ENCODE assay signal across 23 cellular contexts in the genomic region with DNA sequence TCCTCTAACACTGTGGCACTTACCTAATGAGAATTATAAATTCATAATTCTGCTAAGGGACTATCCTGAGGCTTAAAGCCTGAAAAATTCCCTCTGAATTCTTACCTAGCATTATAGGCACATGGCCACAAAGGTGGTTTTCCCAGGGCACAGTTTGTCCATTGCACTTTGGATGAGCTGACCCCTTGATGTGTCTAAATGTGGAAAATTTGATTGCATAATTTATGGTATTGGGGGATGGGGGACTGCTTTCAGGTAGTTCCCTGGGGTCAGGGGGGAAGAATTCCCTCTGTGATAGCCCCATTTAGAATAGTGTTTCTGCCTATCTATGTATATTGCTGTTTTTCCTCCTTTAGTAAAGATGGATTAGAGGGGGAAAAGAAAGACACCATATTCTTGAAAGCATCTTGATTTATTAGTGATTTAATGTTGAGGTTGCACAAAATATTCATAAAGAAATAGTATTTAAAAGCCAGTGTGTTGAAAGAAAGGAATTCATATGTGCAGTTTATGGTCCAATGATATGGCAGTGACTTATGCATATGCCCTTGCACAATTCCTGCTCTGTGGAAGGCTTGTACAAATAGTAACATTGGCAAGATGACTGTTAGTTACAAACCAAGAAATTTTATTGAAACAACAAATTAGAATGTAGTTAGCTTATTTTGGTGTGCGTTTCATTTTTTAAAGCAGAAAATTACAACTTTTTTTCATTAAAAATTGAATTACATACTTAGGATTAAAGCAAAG. TPM values are rescaled to one million over a fixed set of nuclear protein-coding genes. Genes with fewer than 3 reads are reported as not detected.
A peak's percentile ranks its signal among the peaks of the same experiment; 100 is the strongest.
DNase-seq lines count a peak whose midpoint lies in the region; ATAC-seq and TF ChIP-seq lines count a peak whose summit lies in the region.
"Had no signal": no experiment of that assay in that cellular context is flagged by ENCODE, and none has a peak within 500 bp of the region (broad histone marks: within the 10 kb centered on the region; RNA-seq: fewer than 3 reads in every experiment).

No MANE protein-coding gene starts in this region.

- TF ChIP-seq CTCF in RWPE2 (IDR thresholded peaks at IDR 0.05; ENCODE audit: poor library complexity, severe bottlenecking) (no peak), fibroblast of the aortic adventitia (IDR thresholded peaks at IDR 0.05; ENCODE audit: insufficient read depth, low read length) (no peak), spleen (IDR thresholded peaks at IDR 0.05 in 8 of 11, conservative IDR thresholded peaks at IDR 0.05 in 3 of 11) (no peak)

- H3K4me1 ChIP-seq in RWPE2 (ENCODE audit: insufficient read depth, poor library complexity, severe bottlenecking) = peaks cover 17% of the 10 kb centered on the region
- peaks cover 0 to 35% (median 13%) of the 10 kb centered on the region in 6 donors for H3K4me1 ChIP-seq in spleen

- TF ChIP-seq POLR2A in spleen (IDR thresholded peaks at IDR 0.05) = no peak

- H3K27me3 ChIP-seq in RWPE2 (ENCODE audit: insufficient read depth, poor library complexity, severe bottlenecking) (no peaks in the 10 kb centered on the region), spleen (replicated peaks in 1 of 7) (no peaks in the 10 kb centered on the region)
- H3K27me3 ChIP-seq: tibial artery had no signal

- DNase-seq in RWPE2 (ENCODE audit: low spot score) (no peak), fibroblast of the aortic adventitia (ENCODE audit: low read depth) (peak; percentile 66), renal cortical epithelial cell (ENCODE audit: low read depth) (peak; percentile 20), putamen (ENCODE audit: low spot score) (no peak), spleen (no peak)
- DNase-seq: activated CD4-positive, alpha-beta memory T cell treated with anti-CD3 and anti-CD28 coated beads for 36 hours; activated gamma-delta T cell treated with Interleukin-2 at 50 U/mL for 16 hours; amniotic stem cell; CD4-positive, alpha-beta memory T cell; DMS53; naive thymus-derived CD8-positive, alpha-beta T cell; NCI-H146; NCI-H2171 treated with DMSO at 0.1 percent for 48 hours; SHP77; stimulated activated CD4-positive, alpha-beta T cell treated with anti-CD3 and anti-CD28 coated beads, Interleukin-2, amount 100 ng/mL, for 48 hours; stimulated activated naive CD8-positive, alpha-beta T cell treated with anti-CD3 and anti-CD28 coated beads, Interleukin-15, Interleukin-2, amounts not matched to agents 100 U/mL and 50 U/mL, for 24 hours; tibial artery had no signal

- H3K27ac ChIP-seq in RWPE2 (ENCODE audit: poor library complexity, severe bottlenecking) = no peak overlapping the region
- H3K27ac ChIP-seq in spleen = peak overlapping the region in 2 of 8 donors; percentile 53 to 60
- H3K27ac ChIP-seq: VCaP had no signal

- H3K9me3 ChIP-seq in RWPE2 (ENCODE audit: severe bottlenecking) (no peaks in the 10 kb centered on the region), spleen (no peaks in the 10 kb centered on the region)
- H3K9me3 ChIP-seq: tibial artery had no signal

- intact Hi-C loops in spleen (cut with DNase I; ENCODE audit: low total_unique reads) = no loop called here

- ATAC-seq in GM18511 (IDR thresholded peaks at IDR 0.05; ENCODE audit: unreplicated experiment) = peak; percentile 13
- peak; percentile 63 for ATAC-seq in RWPE2 (ENCODE audit: low read depth)
- ATAC-seq in HG02610 (IDR thresholded peaks at IDR 0.05; ENCODE audit: unreplicated experiment) = no peak
- ATAC-seq: naive thymus-derived CD8-positive, alpha-beta T cell; stimulated activated naive CD8-positive, alpha-beta T cell treated with anti-CD3 and anti-CD28 coated beads, Interleukin-15, Interleukin-2, amounts not matched to agents 100 U/mL and 50 U/mL, for 24 hours had no signal

- H3K36me3 ChIP-seq in RWPE2 (ENCODE audit: low read depth) (no peaks in the 10 kb centered on the region; the same call in none of the 2 replicates), spleen (peaks cover 0 to 16% (median 0%) of the 10 kb centered on the region in 6 donors)
- H3K36me3 ChIP-seq: tibial artery had no signal

- WGBS in spleen, 5 donors = 93 to 99% (median 95%) methylated on average over 1 of the region's 1 CpG

- H3K4me3 ChIP-seq in RWPE2 (ENCODE audit: severe bottlenecking) (no peak overlapping the region), fibroblast of the aortic adventitia (ENCODE audit: low read depth, low read length) (no peak overlapping the region), spleen (no peak overlapping the region)
- H3K4me3 ChIP-seq: skin epidermis, tibial artery had no signal

RNA-seq across cellular contexts. Expression of gene HTR2B, which starts 8.7 kb away (rescaled TPM):
- total RNA-seq in fibroblast of the aortic adventitia (ENCODE audit: low replicate concordance) (17.4 and 33.0 TPM in 2 replicates), renal cortical epithelial cell (0.05 TPM in 1 of 2 replicates, not detected in the other), spleen (1 to 10 TPM in 1 of 7 donors, under 1 TPM in 5, not detected in 1; 0.14 to 1.3 (median 0.54) TPM)
- under 1 TPM; 0.37 to 0.67 (median 0.41) TPM for polyA plus RNA-seq in spleen
- total RNA-seq: activated CD4-positive, alpha-beta memory T cell treated with anti-CD3 and anti-CD28 coated beads for 36 hours; CD4-positive, alpha-beta memory T cell; M059J; naive thymus-derived CD8-positive, alpha-beta T cell; T-helper 1 cell treated with Interleukin-12 subunit alpha and Interleukin-12 subunit beta and Interleukin-4 antibody, amounts not matched to agents 30 ng/mL and 1 ng/mL, for 36 hours had no signal

Comparison
In these comparisons a context has a peak if more than half of its experiments do, and no peak if none do; other contexts are left out.
1. DNase-seq: peak in fibroblast of the aortic adventitia (single experiment) and renal cortical epithelial cell (single experiment); none in RWPE2 (single experiment), putamen (single experiment) and spleen (single experiment).